Comparison of ENCODE assay signal across 9 cellular contexts in the genomic region with DNA sequence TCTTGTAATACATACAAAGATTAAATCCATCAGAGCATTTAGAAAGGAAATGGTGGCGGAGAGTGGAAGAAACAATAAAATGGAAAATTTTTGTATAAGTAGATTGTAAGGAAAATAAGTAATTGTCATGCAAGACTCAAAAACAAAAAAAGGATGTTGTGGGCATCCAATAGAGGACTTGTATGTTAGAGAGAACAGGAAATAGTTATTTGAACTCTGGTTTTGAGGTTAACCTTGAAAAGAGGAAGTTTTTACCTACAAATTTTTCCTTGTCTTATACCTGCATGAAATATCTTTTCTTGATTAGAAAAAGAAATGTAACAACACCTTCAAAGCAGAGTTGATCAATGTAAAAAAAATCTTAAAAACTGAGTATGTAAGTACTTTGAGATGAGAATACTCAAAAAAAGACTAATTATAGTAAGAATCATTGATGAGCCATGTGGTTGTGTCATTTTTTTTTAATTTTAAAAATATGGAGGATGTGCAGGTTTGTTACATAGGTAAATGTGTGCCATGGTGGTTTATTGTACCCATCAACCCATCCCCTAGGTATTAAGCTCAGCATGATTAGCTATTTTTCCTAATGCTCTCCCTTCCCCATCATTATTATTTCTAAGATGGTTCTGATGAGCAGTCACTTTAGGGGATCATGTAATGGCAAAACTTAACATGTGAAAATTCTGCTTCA. TPM values are rescaled to one million over a fixed set of nuclear protein-coding genes. Genes with fewer than 3 reads are reported as not detected.
DNase-seq lines count a peak whose midpoint lies in the region; ATAC-seq lines count a peak whose summit lies in the region.
"Had no signal": no experiment of that assay in that cellular context is flagged by ENCODE, and none has a peak within 500 bp of the region (broad histone marks: within the 10 kb centered on the region; RNA-seq: fewer than 3 reads in every experiment).

No MANE protein-coding gene starts in this region.

- H3K27me3 Mint-ChIP-seq in CD4-positive, alpha-beta memory T cell = no peaks in the 10 kb centered on the region
- H3K27me3 Mint-ChIP-seq in T-helper 17 cell = no peaks in the 10 kb centered on the region

- H3K36me3 Mint-ChIP-seq in CD4-positive, alpha-beta memory T cell = peaks cover 49 to 69% of the 10 kb centered on the region in 2 donors
- H3K36me3 Mint-ChIP-seq in T-helper 17 cell (ENCODE audit: low read depth) = peaks cover 19% of the 10 kb centered on the region

- DNase-seq in CD4-positive, alpha-beta memory T cell = peak in 4 of 5 donors; percentile 44 to 57 (median 50)
- DNase-seq in T-helper 17 cell = no peak
- no peak for DNase-seq in NCI-H2029 (lab: John Stamatoyannopoulos, UW)
- no peak for DNase-seq in NCI-H2227 treated with DMSO at 0.1 percent for 48 hours (lab: John Stamatoyannopoulos, UW)
- DNase-seq in AG08396 (ENCODE audit: low spot score) = no peak

- POLR2A ChIA-PET in CD4-positive, alpha-beta memory T cell (lab: Charles Lee; ENCODE audit: partially characterized antibody) = interaction anchor here (1.0 to 2.3 kb wide), 2 partner anchors 12 to 35 kb away, joined by 4 to 12 read pairs; a partner anchor contains a TSS

- intact Hi-C loops in CD4-positive, alpha-beta memory T cell (cut with micrococcal nuclease) = loop anchor here (1.0 kb wide), 3 partner anchors 12 to 53 kb away; a partner anchor contains a TSS

- peaks cover 0 to 8% (median under 1%) of the 10 kb centered on the region in 8 donors for H3K9me3 Mint-ChIP-seq in CD4-positive, alpha-beta memory T cell

- peak overlapping the region; percentile 26 to 85 (median 68) for H3K4me3 Mint-ChIP-seq in CD4-positive, alpha-beta memory T cell
- peak overlapping the region; percentile 67 for H3K4me3 Mint-ChIP-seq in T-helper 17 cell

- peaks cover 44% of the 10 kb centered on the region for H3K4me1 ChIP-seq in CD4-positive, alpha-beta memory T cell (ENCODE audit: insufficient read depth, low read length)

- H3K9me3 ChIP-seq in CD4-positive, alpha-beta memory T cell (ENCODE audit: control insufficient read depth in 1 of 2, low read length in 2 of 2) = no peaks in the 10 kb centered on the region
- H3K9me3 ChIP-seq in T-helper 17 cell (ENCODE audit: control insufficient read depth, low read length, poor library complexity, severe bottlenecking) = no peaks in the 10 kb centered on the region

- H3K27ac ChIP-seq in CD4-positive, alpha-beta memory T cell (ENCODE audit: low read depth, low read length) = peak overlapping the region; percentile 30
- H3K27ac ChIP-seq: VCaP had no signal

- H3K4me1 Mint-ChIP-seq in CD4-positive, alpha-beta memory T cell = peaks cover 33 to 67% (median 53%) of the 10 kb centered on the region in 4 donors
- H3K4me1 Mint-ChIP-seq in T-helper 17 cell = peaks cover 18% of the 10 kb centered on the region

- H3K27ac Mint-ChIP-seq in CD4-positive, alpha-beta memory T cell = peak overlapping the region; percentile 49 to 93 (median 79)
- H3K27ac Mint-ChIP-seq in T-helper 17 cell = peak overlapping the region; percentile 27

- no peak overlapping the region for H3K4me3 ChIP-seq in CD4-positive, alpha-beta memory T cell (ENCODE audit: low read length in 2 of 2)

- H3K36me3 ChIP-seq in CD4-positive, alpha-beta memory T cell (ENCODE audit: insufficient read depth, low read length) = peaks cover 5% of the 10 kb centered on the region

- no peaks in the 10 kb centered on the region for H3K27me3 ChIP-seq in CD4-positive, alpha-beta memory T cell (ENCODE audit: insufficient read depth, low read length)

- CTCF ChIA-PET in CD4-positive, alpha-beta memory T cell (lab: Charles Lee; ENCODE audit: partially characterized antibody) = no interaction called here

- ATAC-seq in GM19395 (IDR thresholded peaks at IDR 0.05; ENCODE audit: unreplicated experiment) (peak; percentile 93), HG03097 (IDR thresholded peaks at IDR 0.05; ENCODE audit: low FRiP score, unreplicated experiment) (peak; percentile 93), T-helper 17 cell (peak; percentile 87)
- no peak for ATAC-seq in activated CD4-positive, CD25-positive, alpha-beta regulatory T cell treated with anti-CD3 and anti-CD28 coated beads, Interleukin-2, amount 50 U/mL, for 24 hours

RNA-seq across cellular contexts. Expression of a gene that starts 11.9 kb away (rescaled TPM):
- total RNA-seq in CD4-positive, alpha-beta memory T cell = 10 to 100 TPM; 56.9 to 62.2 TPM
- 10 to 100 TPM; 37.2 to 46.6 TPM for polyA plus RNA-seq in CD4-positive, alpha-beta memory T cell
- total RNA-seq in T-helper 17 cell = 10 to 100 TPM; 23.8 to 27.9 TPM

Comparison
In these comparisons a context has a peak if more than half of its experiments do, and no peak if none do; other contexts are left out.
1. DNase-seq: peak in CD4-positive, alpha-beta memory T cell (4 of 5); none in T-helper 17 cell (0 of 3), NCI-H2029 (single experiment), NCI-H2227 treated with DMSO at 0.1 percent for 48 hours (single experiment) and AG08396 (single experiment).
2. ATAC-seq: peak in GM19395 (single experiment), HG03097 (single experiment) and T-helper 17 cell (single experiment); none in activated CD4-positive, CD25-positive, alpha-beta regulatory T cell treated with anti-CD3 and anti-CD28 coated beads, Interleukin-2, amount 50 U/mL, for 24 hours (0 of 2).